1 cellular context compared by ENCODE assay signal in the genomic region with DNA sequence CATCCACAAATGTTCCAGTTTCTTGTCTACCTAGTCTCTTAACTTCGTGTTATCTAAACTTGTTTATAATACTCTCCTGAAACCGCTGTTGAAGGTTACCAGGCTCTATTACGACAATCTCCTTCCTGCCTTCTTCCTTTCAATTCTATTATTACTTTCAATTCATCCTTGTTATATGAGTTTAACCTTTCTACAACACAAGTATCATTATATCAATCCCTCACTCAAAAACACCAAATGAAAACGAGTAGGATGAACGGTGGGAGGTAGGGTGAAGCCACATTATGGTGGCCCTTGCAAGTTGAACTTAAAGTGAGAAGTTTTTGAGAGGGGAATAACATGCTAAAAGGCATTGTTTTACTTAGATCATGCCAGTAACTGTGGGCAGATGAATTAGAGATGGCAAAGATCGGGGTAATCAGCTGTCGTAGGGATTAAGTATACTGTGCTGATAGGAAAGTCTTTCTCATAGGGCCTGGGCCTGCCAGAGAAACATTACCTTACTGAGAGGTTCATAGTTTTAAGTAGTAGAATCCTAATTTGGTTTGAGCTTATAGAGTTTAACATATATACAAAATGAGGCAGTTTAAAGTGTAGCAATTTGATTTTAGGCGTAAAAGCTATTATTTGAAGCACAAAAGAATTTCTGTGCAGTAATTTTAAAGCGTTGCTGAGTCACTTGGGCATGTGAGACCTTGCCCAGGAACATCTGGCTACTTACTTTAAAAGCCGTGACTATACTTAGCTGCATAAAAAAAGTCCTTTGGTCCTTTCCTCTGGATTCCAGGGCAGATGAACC.
TF ChIP-seq lines count a peak whose summit lies in the region.

No MANE protein-coding gene starts in this region.

TF ChIP-seq in GM12878, 131 proteins besides CTCF, POLR2A, EP300 and RAD21:
- TF ChIP-seq, protein P1, sequence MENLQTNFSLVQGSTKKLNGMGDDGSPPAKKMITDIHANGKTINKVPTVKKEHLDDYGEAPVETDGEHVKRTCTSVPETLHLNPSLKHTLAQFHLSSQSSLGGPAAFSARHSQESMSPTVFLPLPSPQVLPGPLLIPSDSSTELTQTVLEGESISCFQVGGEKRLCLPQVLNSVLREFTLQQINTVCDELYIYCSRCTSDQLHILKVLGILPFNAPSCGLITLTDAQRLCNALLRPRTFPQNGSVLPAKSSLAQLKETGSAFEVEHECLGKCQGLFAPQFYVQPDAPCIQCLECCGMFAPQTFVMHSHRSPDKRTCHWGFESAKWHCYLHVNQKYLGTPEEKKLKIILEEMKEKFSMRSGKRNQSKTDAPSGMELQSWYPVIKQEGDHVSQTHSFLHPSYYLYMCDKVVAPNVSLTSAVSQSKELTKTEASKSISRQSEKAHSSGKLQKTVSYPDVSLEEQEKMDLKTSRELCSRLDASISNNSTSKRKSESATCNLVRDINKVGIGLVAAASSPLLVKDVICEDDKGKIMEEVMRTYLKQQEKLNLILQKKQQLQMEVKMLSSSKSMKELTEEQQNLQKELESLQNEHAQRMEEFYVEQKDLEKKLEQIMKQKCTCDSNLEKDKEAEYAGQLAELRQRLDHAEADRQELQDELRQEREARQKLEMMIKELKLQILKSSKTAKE (IDR thresholded peaks at IDR 0.05; ENCODE audit: low read depth, poor library complexity, severe bottlenecking) = no peak
